In the genomic region with DNA sequence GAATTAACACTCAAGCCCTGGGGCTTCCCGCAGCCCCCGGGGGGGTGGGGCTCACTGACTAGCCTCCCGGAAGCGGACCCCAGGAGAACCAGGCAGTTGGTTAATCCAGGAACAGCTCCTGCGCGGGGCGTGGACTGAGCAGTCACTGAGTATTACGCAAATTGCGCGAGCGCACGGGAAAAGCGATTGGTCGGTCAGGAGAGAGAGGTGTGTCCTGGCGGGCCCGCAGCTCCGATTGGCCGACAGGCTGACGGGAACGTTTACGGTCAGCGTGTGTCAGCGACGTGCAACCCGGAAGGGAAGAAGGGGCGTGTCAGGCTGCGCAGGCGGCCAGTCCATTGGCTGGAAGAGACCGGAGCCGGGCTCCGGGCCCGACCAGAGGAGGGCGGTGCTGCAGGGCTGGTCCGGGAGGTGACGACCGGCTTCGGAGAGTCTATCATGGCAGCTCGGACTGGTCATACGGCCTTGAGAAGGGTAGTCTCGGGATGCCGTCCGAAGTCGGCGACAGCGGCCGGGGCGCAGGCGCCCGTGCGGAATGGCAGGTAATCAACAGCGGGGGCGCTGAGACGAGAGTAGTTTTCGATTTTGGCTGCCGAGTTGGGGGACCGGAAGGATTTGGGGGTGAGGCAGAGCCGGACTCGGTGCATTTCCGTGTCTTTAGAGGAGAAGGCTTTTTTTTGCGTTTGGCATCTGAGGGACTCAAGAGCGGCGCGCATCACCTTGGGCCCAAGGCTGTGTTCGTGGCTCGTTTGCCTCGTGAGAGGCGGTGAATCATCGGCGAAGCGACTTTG, we compare ENCODE assay signal across 8 cellular contexts. TPM values are rescaled to one million over a fixed set of nuclear protein-coding genes. Genes with fewer than 3 reads are reported as not detected.
DNase-seq lines count a peak whose midpoint lies in the region; ATAC-seq and TF ChIP-seq lines count a peak whose summit lies in the region.

Gene COQ10B, plus strand, starts transcription at position 430 of the 791 bp plus-strand sequence. Its CDS starts 9 bp downstream, at position 439.

- H3K9me3 Mint-ChIP-seq in T-helper 2 cell treated with Interferon-gamma antibody and Interleukin-4, amounts not matched to agents 5 μg/mL and 100 μg/mL, for 36 hours: no peaks in the 10 kb centered on the region

- H3K27me3 Mint-ChIP-seq in T-helper 2 cell treated with Interferon-gamma antibody and Interleukin-4, amounts not matched to agents 5 μg/mL and 100 μg/mL, for 36 hours (ENCODE audit: low read depth): no peaks in the 10 kb centered on the region

- H3K4me3 Mint-ChIP-seq in T-helper 2 cell treated with Interferon-gamma antibody and Interleukin-4, amounts not matched to agents 5 μg/mL and 100 μg/mL, for 36 hours: peak within 1 kb of the TSS; percentile 96

- WGBS in right cardiac atrium: under 1% methylated on average over 70 of the region's 70 CpGs

- TF ChIP-seq CTCF in ascending aorta (IDR thresholded peaks at IDR 0.05): peak in 2 of 3 experiments; percentile 15 to 25
- TF ChIP-seq CTCF in uterus (IDR thresholded peaks at IDR 0.05): peak in 3 of 4 experiments; percentile 34 to 39 (median 37)

- H3K36me3 ChIP-seq in ascending aorta (no peaks in the 10 kb centered on the region), uterus (no peaks in the 10 kb centered on the region)

- H3K9me3 ChIP-seq in ascending aorta (no peaks in the 10 kb centered on the region), right cardiac atrium (ENCODE audit: control insufficient read depth, low read length) (no peaks in the 10 kb centered on the region), uterus (no peaks in the 10 kb centered on the region)

- H3K27ac Mint-ChIP-seq in T-helper 2 cell treated with Interferon-gamma antibody and Interleukin-4, amounts not matched to agents 5 μg/mL and 100 μg/mL, for 36 hours: peak within 1 kb of the TSS; percentile 99

- H3K4me1 Mint-ChIP-seq in T-helper 2 cell treated with Interferon-gamma antibody and Interleukin-4, amounts not matched to agents 5 μg/mL and 100 μg/mL, for 36 hours (ENCODE audit: low read depth): peaks cover 16% of the 10 kb centered on the region

- peak; percentile 97 to 99 for DNase-seq in NCI-H1930 (lab: John Stamatoyannopoulos, UW)
- peak; percentile 100 for DNase-seq in T-helper 2 cell treated with Interferon-gamma antibody and Interleukin-4, amounts not matched to agents 5 μg/mL and 100 μg/mL, for 36 hours (ENCODE audit: low spot score)
- peak; percentile 98 to 100 for DNase-seq in ascending aorta (ENCODE audit: low spot score in 2 of 2)
- DNase-seq in right cardiac atrium: peak; percentile 100
- peak; percentile 99 for DNase-seq in pulmonary artery endothelial cell (ENCODE audit: low read depth, low spot score)
- DNase-seq in uterus: peak; percentile 99

- H3K27ac ChIP-seq in ascending aorta (peak within 1 kb of the TSS; percentile 96 to 99), right cardiac atrium (ENCODE audit: low read length) (peak within 1 kb of the TSS; percentile 99), uterus (peak within 1 kb of the TSS; percentile 98 to 99)

- intact Hi-C loops in ascending aorta (cut with DNase I) (loop anchor here (1.0 to 10.0 kb wide), 7 partner anchors 18 to 816 kb away; partner anchors contain the start of genes CCDC150, HSPE1, MARS2 and MOB4), right cardiac atrium (cut with DNase I) (no loop called here), uterus (cut with DNase I; ENCODE audit: low total_unique reads) (no loop called here)

- H3K36me3 Mint-ChIP-seq in T-helper 2 cell treated with Interferon-gamma antibody and Interleukin-4, amounts not matched to agents 5 μg/mL and 100 μg/mL, for 36 hours (ENCODE audit: low read depth): peaks cover 5% of the 10 kb centered on the region

- TF ChIP-seq POLR2A in uterus (IDR thresholded peaks at IDR 0.05): peak; percentile 88 to 89

- peak within 1 kb of the TSS; percentile 60 to 83 for H3K4me3 ChIP-seq in ascending aorta
- H3K4me3 ChIP-seq in right cardiac atrium (ENCODE audit: low read length): peak within 1 kb of the TSS; percentile 90
- H3K4me3 ChIP-seq in uterus: peak within 1 kb of the TSS; percentile 89 to 96

- ATAC-seq in GM18502 (IDR thresholded peaks at IDR 0.05; ENCODE audit: poor library complexity, unreplicated experiment) (peak; percentile 95), HG02970 (IDR thresholded peaks at IDR 0.05; ENCODE audit: low FRiP score, unreplicated experiment) (peak; percentile 96), right cardiac atrium (peak; percentile 99)

- H3K27me3 ChIP-seq in ascending aorta (no peaks in the 10 kb centered on the region), right cardiac atrium (ENCODE audit: control insufficient read depth, insufficient read depth) (no peaks in the 10 kb centered on the region), uterus (no peaks in the 10 kb centered on the region)

- H3K4me1 ChIP-seq in ascending aorta (peaks cover 9 to 19% of the 10 kb centered on the region in 2 donors), right cardiac atrium (ENCODE audit: control insufficient read depth, insufficient read depth, low read length) (no peaks in the 10 kb centered on the region), uterus (peaks cover 0 to 11% of the 10 kb centered on the region in 2 donors)

RNA-seq across cellular contexts. Expression of gene COQ10B, which starts in this region (rescaled TPM):
- total RNA-seq in ascending aorta: 6.0 TPM
- 10 to 100 TPM; 24.8 to 37.0 (median 29.6) TPM for total RNA-seq in right cardiac atrium
- 29.3 TPM for polyA plus RNA-seq in right cardiac atrium
- total RNA-seq in pulmonary artery endothelial cell: 26.1 and 28.7 TPM in 2 replicates
- 10 to 100 TPM; 23.8 to 34.1 (median 28.5) TPM for total RNA-seq in uterus

Comparison
In these comparisons a context has a peak if more than half of its experiments do, and no peak if none do; other contexts are left out.
1. Peak in every context shown above with its lines: DNase-seq, ATAC-seq, H3K4me3 ChIP-seq and H3K27ac ChIP-seq.